ENCODE assay signal across 24 cellular contexts in genomic region chr7:79782256-79782655, GRCh38.
"Had no signal": no experiment of that assay in that cellular context is flagged by ENCODE, and none has a peak within 500 bp of the region (broad histone marks: within the 10 kb centered on the region; RNA-seq: fewer than 3 reads in every experiment).

No MANE protein-coding gene starts in this region.

- H3K4me3 ChIP-seq: adrenal gland, ascending aorta, esophagus muscularis mucosa, right atrium auricular region, suprapubic skin, tibial artery had no signal

- H3K4me1 ChIP-seq: adrenal gland, ascending aorta, esophagus muscularis mucosa, parathyroid adenoma, right atrium auricular region, suprapubic skin, tibial artery had no signal

- H3K36me3 ChIP-seq: adrenal gland, ascending aorta, brain microvascular endothelial cell, esophagus muscularis mucosa, right atrium auricular region, suprapubic skin, tibial artery had no signal

- ATAC-seq: naive thymus-derived CD4-positive, alpha-beta T cell had no signal

- H3K9me3 ChIP-seq: adrenal gland, ascending aorta, esophagus muscularis mucosa, right atrium auricular region, suprapubic skin, tibial artery had no signal

- DNase-seq: activated CD4-positive, alpha-beta T cell treated with anti-CD3 and anti-CD28 coated beads for 48 hours; activated CD4-positive, alpha-beta T cell treated with anti-CD3 and anti-CD28 coated beads, Interleukin-2, amount 50 U/mL, for 48 hours; activated CD8-positive, alpha-beta memory T cell treated with anti-CD3 and anti-CD28 coated beads for 24 hours; activated effector memory CD4-positive, alpha-beta T cell treated with anti-CD3 and anti-CD28 coated beads, Interleukin-2, amount 50 U/mL, for 16 hours; activated naive CD4-positive, alpha-beta T cell treated with anti-CD3 and anti-CD28 coated beads for 36 hours; activated naive CD8-positive, alpha-beta T cell treated with anti-CD3 and anti-CD28 coated beads for 36 hours; adrenal gland; caudate nucleus; effector CD4-positive, alpha-beta T cell; islet precursor cell; left ventricle myocardium superior; midbrain; naive thymus-derived CD4-positive, alpha-beta T cell; nucleus accumbens; stimulated activated CD4-positive, alpha-beta T cell treated with anti-CD3 and anti-CD28 coated beads, Interleukin-15, amount 100 ng/mL, for 24 hours; stimulated activated naive CD4-positive, alpha-beta T cell; tibial artery had no signal

- H3K27ac ChIP-seq: adrenal gland, ascending aorta, esophagus muscularis mucosa, parathyroid adenoma, suprapubic skin, tibial artery, VCaP had no signal
